18 cellular contexts compared by ENCODE assay signal in the genomic region with DNA sequence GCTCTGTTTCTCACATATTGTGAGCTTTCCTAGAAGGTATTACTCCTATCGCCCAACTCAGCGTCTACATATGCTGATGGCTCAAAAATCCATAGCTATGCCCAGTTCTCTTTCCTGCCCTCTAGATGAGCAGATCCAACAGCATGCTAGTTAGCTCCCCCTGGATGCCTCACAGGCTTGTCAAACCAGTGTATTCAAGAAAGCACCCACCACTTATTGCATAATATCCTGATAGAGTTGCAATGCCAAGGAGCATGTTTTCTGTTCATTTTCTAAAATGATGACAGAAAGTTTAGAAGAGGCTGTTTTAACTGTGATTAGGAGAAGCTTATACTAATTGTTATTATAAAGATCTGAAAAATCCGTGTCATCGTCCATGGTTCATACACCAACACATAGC. TPM values are rescaled to one million over a fixed set of nuclear protein-coding genes. Genes with fewer than 3 reads are reported as not detected.
DNase-seq lines count a peak whose midpoint lies in the region; ATAC-seq and TF ChIP-seq lines count a peak whose summit lies in the region.
"Had no signal": no experiment of that assay in that cellular context is flagged by ENCODE, and none has a peak within 500 bp of the region (broad histone marks: within the 10 kb centered on the region; RNA-seq: fewer than 3 reads in every experiment).

No MANE protein-coding gene starts in this region.

- no peak for ATAC-seq in CD4-positive, alpha-beta T cell (ENCODE audit: poor library complexity)
- ATAC-seq in T-helper 17 cell = no peak
- no peak for ATAC-seq in GM21529 (IDR thresholded peaks at IDR 0.05; ENCODE audit: unreplicated experiment)
- no peak for ATAC-seq in GM21515 (IDR thresholded peaks at IDR 0.05; ENCODE audit: unreplicated experiment)
- ATAC-seq: GM12878 had no signal

- peaks cover 12% of the 10 kb centered on the region for H3K36me3 Mint-ChIP-seq in CD4-positive, alpha-beta T cell (ENCODE audit: low read depth)
- H3K36me3 Mint-ChIP-seq in T-helper 17 cell (ENCODE audit: low read depth) (no peaks in the 10 kb centered on the region), osteocyte (ENCODE audit: unreplicated experiment) (no peaks in the 10 kb centered on the region)
- H3K36me3 Mint-ChIP-seq: activated naive CD8-positive, alpha-beta T cell treated with anti-CD3 and anti-CD28 coated beads, Interleukin-2, amount 10 ng/mL, durations not matched to agents 7 days and 5 days had no signal

- no peak overlapping the region for H3K27ac ChIP-seq in CD4-positive, alpha-beta T cell (ENCODE audit: low read depth, low read length)
- H3K27ac ChIP-seq: suprapubic skin had no signal

- H3K4me1 Mint-ChIP-seq in CD4-positive, alpha-beta T cell (ENCODE audit: low read depth) = peaks cover 39% of the 10 kb centered on the region
- H3K4me1 Mint-ChIP-seq in T-helper 17 cell (peaks cover 17% of the 10 kb centered on the region), osteocyte (ENCODE audit: unreplicated experiment) (peaks cover 16% of the 10 kb centered on the region)

- no peak for DNase-seq in CD4-positive, alpha-beta T cell
- DNase-seq in T-helper 17 cell (no peak), iris pigment epithelial cell (ENCODE audit: low read depth) (peak; percentile 42), NCI-H1105 (lab: John Stamatoyannopoulos, UW) (no peak), osteocyte (ENCODE audit: extremely low spot score, unreplicated experiment) (no peak)
- DNase-seq: activated CD4-positive, alpha-beta T cell treated with anti-CD3 and anti-CD28 coated beads, Interleukin-2, amount 10 ng/mL, durations not matched to agents 7 days and 5 days; activated naive CD8-positive, alpha-beta T cell treated with anti-CD3 and anti-CD28 coated beads, Interleukin-2, amount 10 ng/mL, durations not matched to agents 7 days and 5 days; activated T-cell treated with anti-CD3 and anti-CD28 coated beads, Interleukin-2, amount 50 U/mL, for 24 hours; C1 segment of cervical spinal cord; NCI-H1092 treated with DMSO at 0.1 percent for 48 hours; NCI-H446 had no signal

- H3K9me3 Mint-ChIP-seq in CD4-positive, alpha-beta T cell = no peaks in the 10 kb centered on the region
- no peaks in the 10 kb centered on the region for H3K9me3 Mint-ChIP-seq in osteocyte (ENCODE audit: unreplicated experiment)
- H3K9me3 Mint-ChIP-seq: activated CD4-positive, alpha-beta T cell treated with anti-CD3 and anti-CD28 coated beads, Interleukin-2, amount 10 ng/mL, durations not matched to agents 7 days and 5 days; activated naive CD8-positive, alpha-beta T cell treated with anti-CD3 and anti-CD28 coated beads, Interleukin-2, amount 10 ng/mL, durations not matched to agents 7 days and 5 days; activated T-cell treated with anti-CD3 and anti-CD28 coated beads, Interleukin-2, amount 50 U/mL, for 24 hours; central memory CD8-positive, alpha-beta T cell; T-helper 2 cell treated with Interferon-gamma antibody and Interleukin-4, amounts not matched to agents 5 μg/mL and 100 μg/mL, for 36 hours had no signal

- no peaks in the 10 kb centered on the region for H3K9me3 ChIP-seq in CD4-positive, alpha-beta T cell (ENCODE audit: control insufficient read depth, low read length)
- H3K9me3 ChIP-seq in T-helper 17 cell (ENCODE audit: control insufficient read depth, low read length, poor library complexity, severe bottlenecking) = no peaks in the 10 kb centered on the region
- H3K9me3 ChIP-seq: suprapubic skin had no signal

- peak overlapping the region; percentile 46 for H3K4me3 Mint-ChIP-seq in CD4-positive, alpha-beta T cell
- no peak overlapping the region for H3K4me3 Mint-ChIP-seq in T-helper 17 cell
- H3K4me3 Mint-ChIP-seq in osteocyte (ENCODE audit: unreplicated experiment) = no peak overlapping the region

- H3K27ac Mint-ChIP-seq in CD4-positive, alpha-beta T cell = no peak overlapping the region
- H3K27ac Mint-ChIP-seq in T-helper 17 cell = peak overlapping the region; percentile 94
- no peak overlapping the region for H3K27ac Mint-ChIP-seq in osteocyte (ENCODE audit: unreplicated experiment)
- H3K27ac Mint-ChIP-seq: activated CD4-positive, alpha-beta T cell treated with anti-CD3 and anti-CD28 coated beads, Interleukin-2, amount 10 ng/mL, durations not matched to agents 7 days and 5 days; activated naive CD8-positive, alpha-beta T cell treated with anti-CD3 and anti-CD28 coated beads, Interleukin-2, amount 10 ng/mL, durations not matched to agents 7 days and 5 days; activated T-cell treated with anti-CD3 and anti-CD28 coated beads, Interleukin-2, amount 50 U/mL, for 24 hours; T-helper 2 cell treated with Interferon-gamma antibody and Interleukin-4, amounts not matched to agents 5 μg/mL and 100 μg/mL, for 36 hours had no signal

- CTCF ChIA-PET in CD4-positive, alpha-beta T cell (lab: Charles Lee) = interaction anchor here (0.8 to 1.1 kb wide), 2 partner anchors 13 to 30 kb away, joined by 3 to 4 read pairs; no protein-coding TSS in a partner anchor

- no peak for TF ChIP-seq CTCF in CD4-positive, alpha-beta T cell (IDR thresholded peaks at IDR 0.05)
- no peak for TF ChIP-seq CTCF in osteocyte (IDR thresholded peaks at IDR 0.05)

- POLR2A ChIA-PET in CD4-positive, alpha-beta T cell (lab: Charles Lee) = no interaction called here

- intact Hi-C loops in CD4-positive, alpha-beta T cell (cut with DNase I, micrococcal nuclease) = no loop called here

- TF ChIP-seq EP300 in Ishikawa (IDR thresholded peaks at IDR 0.05; ENCODE audit: borderline replicate concordance) = no peak

- peaks cover 5% of the 10 kb centered on the region for H3K27me3 Mint-ChIP-seq in CD4-positive, alpha-beta T cell
- peaks cover 11% of the 10 kb centered on the region for H3K27me3 Mint-ChIP-seq in T-helper 17 cell
- peaks cover 13% of the 10 kb centered on the region for H3K27me3 Mint-ChIP-seq in osteocyte (ENCODE audit: unreplicated experiment)
- H3K27me3 Mint-ChIP-seq: activated CD4-positive, alpha-beta T cell treated with anti-CD3 and anti-CD28 coated beads, Interleukin-2, amount 10 ng/mL, durations not matched to agents 7 days and 5 days; central memory CD8-positive, alpha-beta T cell had no signal

- TF ChIP-seq RAD21 in Ishikawa (IDR thresholded peaks at IDR 0.05; ENCODE audit: low read depth) = no peak

- H3K27me3 ChIP-seq in CD4-positive, alpha-beta T cell (ENCODE audit: control insufficient read depth, insufficient read depth, low read length) = no peaks in the 10 kb centered on the region
- H3K27me3 ChIP-seq: suprapubic skin had no signal

TF ChIP-seq in Ishikawa, 13 proteins besides CTCF, POLR2A, EP300 and RAD21:
- TF ChIP-seq EGR1 (IDR thresholded peaks at IDR 0.05) (no peak), CEBPB (IDR thresholded peaks at IDR 0.05) (peak; percentile 38; the same call in 1 of the 2 replicates)

RNA-seq across cellular contexts. Expression of gene PACRGL, which starts 1.9 kb away (rescaled TPM):
- 10 to 100 TPM in 1 of 2 experiments, 1 to 10 TPM in 1; 7.2 to 10.4 TPM for total RNA-seq in CD4-positive, alpha-beta T cell
- 10 to 100 TPM; 13.0 to 13.2 TPM for total RNA-seq in T-helper 17 cell
- 16.7 and 19.0 TPM in 2 replicates for total RNA-seq in osteocyte
